ENCODE assay signal across 9 cellular contexts in the genomic region with DNA sequence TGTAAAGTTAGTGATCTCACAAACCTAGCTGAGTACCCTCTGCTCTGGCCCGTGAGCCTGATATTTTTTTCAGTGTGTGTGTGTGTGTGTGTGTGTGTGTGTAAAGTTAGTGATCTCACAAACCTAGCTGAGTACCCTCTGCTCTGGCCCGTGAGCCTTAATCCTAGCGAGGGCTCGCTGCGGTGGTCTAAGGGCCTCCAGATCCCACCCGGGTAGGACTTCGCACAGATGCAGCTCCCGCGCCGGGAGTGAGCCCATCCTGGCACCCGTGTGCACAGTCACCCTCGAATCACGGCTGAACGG. TPM values are rescaled to one million over a fixed set of nuclear protein-coding genes. Genes with fewer than 3 reads are reported as not detected.
DNase-seq lines count a peak whose midpoint lies in the region; ATAC-seq and TF ChIP-seq lines count a peak whose summit lies in the region.
"Not testable (repeated sequence)": the region's sequence is repeated elsewhere in the genome, so short reads cannot be mapped to it uniquely, and the experiment has no call there.
"Had no signal": no experiment of that assay in that cellular context is flagged by ENCODE, and none has a peak within 500 bp of the region (broad histone marks: within the 10 kb centered on the region; RNA-seq: fewer than 3 reads in every experiment).

No MANE protein-coding gene starts in this region.

- H3K4me3 ChIP-seq in HUES48 (ENCODE audit: low read depth, low read length): peak overlapping the region; percentile 92
- H3K4me3 ChIP-seq in ascending aorta: peak overlapping the region; percentile 92 to 97
- peak overlapping the region; percentile 58 for H3K4me3 ChIP-seq in lower leg skin (ENCODE audit: low read depth, poor library complexity, severe bottlenecking)
- H3K4me3 ChIP-seq in upper lobe of left lung: peak overlapping the region; percentile 77 to 86 (median 80)

- not testable (repeated sequence) for H3K9me3 ChIP-seq in ES-I3 (ENCODE audit: control insufficient read depth, insufficient read depth, low read length); HUES48 (ENCODE audit: control insufficient read depth, insufficient read depth, low read length); T-helper 17 cell (ENCODE audit: control insufficient read depth, low read length, poor library complexity, severe bottlenecking); ascending aorta; upper lobe of left lung

- H3K36me3 Mint-ChIP-seq in T-helper 17 cell (ENCODE audit: low read depth): not testable (repeated sequence)

- intact Hi-C loops in ascending aorta (cut with DNase I): loop anchor here (2.0 to 5.0 kb wide), 2 partner anchors 115 to 185 kb away; a partner anchor contains a TSS
- intact Hi-C loops in lower leg skin (cut with DNase I; ENCODE audit: low total_unique reads): not testable (repeated sequence)

- peak overlapping the region; percentile 97 for H3K9ac ChIP-seq in ES-I3 (ENCODE audit: low read depth, low read length)
- H3K9ac ChIP-seq in HUES48 (ENCODE audit: low read depth, low read length): peak overlapping the region; percentile 55; the same call in 1 of the 2 replicates

- H3K4me1 ChIP-seq in ES-I3 (ENCODE audit: insufficient read depth, low read length); HUES48 (ENCODE audit: control insufficient read depth, insufficient read depth, low read length); ascending aorta; upper lobe of left lung: not testable (repeated sequence)

- H3K4me1 Mint-ChIP-seq in T-helper 17 cell: not testable (repeated sequence)

- TF ChIP-seq EP300 in upper lobe of left lung (IDR thresholded peaks at IDR 0.05): not testable (repeated sequence)

- H3K36me3 ChIP-seq in ES-I3 (ENCODE audit: insufficient read depth, low read length); HUES48 (ENCODE audit: control insufficient read depth, insufficient read depth, low read length); ascending aorta; upper lobe of left lung: not testable (repeated sequence)

- H3K4me3 Mint-ChIP-seq in T-helper 17 cell: peak overlapping the region; percentile 96

- WGBS in lower leg skin, 2 donors: 0% methylated on average over 4 of the region's 14 CpGs; no CpG with 5 or more reads in 1 of the 2 donors
- 0% methylated on average over 8 to 12 of the region's 14 CpGs for WGBS in upper lobe of left lung, 2 donors

- ATAC-seq in T-helper 17 cell; upper lobe of left lung (ENCODE audit: low FRiP score in 2 of 2): not testable (repeated sequence)

- peak overlapping the region; percentile 94 for H3K27ac Mint-ChIP-seq in T-helper 17 cell

- not testable (repeated sequence) for TF ChIP-seq CTCF in ascending aorta (IDR thresholded peaks at IDR 0.05); lower leg skin (IDR thresholded peaks at IDR 0.05); upper lobe of left lung (IDR thresholded peaks at IDR 0.05)

- H3K27ac ChIP-seq in HUES48 (ENCODE audit: low read depth, low read length): peak overlapping the region; percentile 72
- peak overlapping the region; percentile 88 to 89 for H3K27ac ChIP-seq in ascending aorta
- peak overlapping the region; percentile 87 to 97 (median 90) for H3K27ac ChIP-seq in upper lobe of left lung

- not testable (repeated sequence) for H3K27me3 ChIP-seq in HUES48 (ENCODE audit: control insufficient read depth, insufficient read depth, low read length); ascending aorta; upper lobe of left lung

- not testable (repeated sequence) for TF ChIP-seq POLR2A in lower leg skin (IDR thresholded peaks at IDR 0.05); upper lobe of left lung (IDR thresholded peaks at IDR 0.05)

- H3K27me3 Mint-ChIP-seq in T-helper 17 cell: not testable (repeated sequence)

- not testable (repeated sequence) for DNase-seq in T-helper 17 cell; ascending aorta (ENCODE audit: low spot score in 2 of 2); lower leg skin (ENCODE audit: low spot score in 2 of 2); upper lobe of left lung
- peak; percentile 70 for DNase-seq in fibroblast of gingiva (ENCODE audit: low read depth)
- DNase-seq in renal cortical epithelial cell (ENCODE audit: low read depth): peak; percentile 23

RNA-seq across cellular contexts. Expression of a gene that starts 0.7 kb away (rescaled TPM):
- total RNA-seq in T-helper 17 cell (1 to 10 TPM; 4.8 to 6.8 TPM), ascending aorta (not detected), lower leg skin (1 to 10 TPM; 7.6 to 9.1 (median 8.4) TPM), renal cortical epithelial cell (16.1 and 17.2 TPM in 2 replicates), upper lobe of left lung (10 to 100 TPM in 1 of 6 donors, 1 to 10 TPM in 5; 2.3 to 10.4 (median 4.4) TPM)

RNA-seq across cellular contexts. Expression of a gene that starts 20.8 kb away (rescaled TPM):
- not detected for total RNA-seq in T-helper 17 cell
- total RNA-seq in ascending aorta: not detected
- 1 to 10 TPM in 2 of 4 donors, not detected in 2; 1.1 to 6.1 TPM for total RNA-seq in lower leg skin
- total RNA-seq in renal cortical epithelial cell: not detected in 2 replicates
- 10 to 100 TPM in 1 of 6 donors, 1 to 10 TPM in 5; 1.0 to 23.1 (median 4.6) TPM for total RNA-seq in upper lobe of left lung
- total RNA-seq: left cardiac atrium had no signal

RNA-seq across cellular contexts. Expression of a gene that starts 29.8 kb away (rescaled TPM):
- 10 to 100 TPM; 78.1 to 82.0 TPM for total RNA-seq in T-helper 17 cell
- total RNA-seq in ascending aorta: 30.7 TPM
- 100 to 1,000 TPM in 3 of 4 donors, 10 to 100 TPM in 1; 96.2 to 144 (median 110) TPM for total RNA-seq in lower leg skin
- total RNA-seq in renal cortical epithelial cell: 73.6 and 90.0 TPM in 2 replicates
- 10 to 100 TPM; 51.6 to 75.2 (median 68.5) TPM for total RNA-seq in upper lobe of left lung
